Comparison of ENCODE assay signal across 23 cellular contexts in genomic region chr16:89572478-89573205, GRCh38. TPM values are rescaled to one million over a fixed set of nuclear protein-coding genes. Genes with fewer than 3 reads are reported as not detected.
A peak's percentile ranks its signal among the peaks of the same experiment; 100 is the strongest.
DNase-seq lines count a peak whose midpoint lies in the region; ATAC-seq, FAIRE-seq and TF ChIP-seq lines count a peak whose summit lies in the region.
"Had no signal": no experiment of that assay in that cellular context is flagged by ENCODE, and none has a peak within 500 bp of the region (broad histone marks: within the 10 kb centered on the region; RNA-seq: fewer than 3 reads in every experiment).

No MANE protein-coding gene starts in this region.

- no peak for TF ChIP-seq RAD21 in K562 (CRISPR knock-in tag; conservative IDR thresholded peaks at IDR 0.05 in 1 of 2, IDR thresholded peaks at IDR 0.05 in 1 of 2)

- H3K27me3 Mint-ChIP-seq in naive B cell = peaks cover 0 to 33% (median 5%) of the 10 kb centered on the region in 3 donors
- peaks cover 10% of the 10 kb centered on the region for H3K27me3 Mint-ChIP-seq in activated CD8-positive, alpha-beta T cell treated with anti-CD3 and anti-CD28 coated beads for 36 hours

- no peak for FAIRE-seq in K562 (lab: Jason Lieb, UNC)
- FAIRE-seq: D721Med, HTR-8/SVneo had no signal

- H3K4me1 ChIP-seq in BE2C (peaks cover 3% of the 10 kb centered on the region; the same call in 1 of the 2 replicates), HEK293 (ENCODE audit: control insufficient read depth, insufficient read depth, low read length) (no peaks in the 10 kb centered on the region), K562 (replicated peaks in 1 of 2; ENCODE audit: control insufficient read depth in 2 of 2, insufficient read depth in 2 of 2, low read length in 2 of 2) (peaks cover 5 to 75% of the 10 kb centered on the region in 2 experiments)

- CTCF ChIA-PET in HEK293 (lab: Yijun Ruan, JAX) (no interaction called here), K562 (lab: Yijun Ruan, JAX; ENCODE audit: low intra/inter-chr PET ratio) (no interaction called here), RWPE1 (lab: Yijun Ruan, JAX) (interaction anchor here (0.5 kb wide), 1 partner anchor 9 kb away, joined by 3 read pairs; no protein-coding TSS in a partner anchor)
- CTCF ChIA-PET in activated CD8-positive, alpha-beta T cell treated with anti-CD3 and anti-CD28 coated beads for 36 hours (lab: Charles Lee) = no interaction called here

- no TSS peak for BruUV-seq in K562 (replicated peaks; lab: Mats Ljungman, UMichigan)

- H3K27ac ChIP-seq in HEK293 (ENCODE audit: extremely low read depth, low read depth, low read length) (no peak overlapping the region), K562 (ENCODE audit: extremely low read depth, low read depth, low read length) (no peak overlapping the region), RWPE1 (no peak overlapping the region)
- H3K27ac ChIP-seq: GM23248, PC-9, sigmoid colon, SJCRH30, transverse colon had no signal

- no peak overlapping the region for H3K4me3 ChIP-seq in BE2C (ENCODE audit: low read depth, low read length)
- H3K4me3 ChIP-seq in HEK293 (ENCODE audit: low read depth, low read length) = no peak overlapping the region
- no peak overlapping the region for H3K4me3 ChIP-seq in K562
- H3K4me3 ChIP-seq: GM23248, PC-9, sigmoid colon, SJCRH30, transverse colon had no signal

- H3K36me3 Mint-ChIP-seq in naive B cell = no peaks in the 10 kb centered on the region
- H3K36me3 Mint-ChIP-seq in activated CD8-positive, alpha-beta T cell treated with anti-CD3 and anti-CD28 coated beads for 36 hours (ENCODE audit: low read depth) = peaks cover 2% of the 10 kb centered on the region

- intact Hi-C loops in K562 (cut with micrococcal nuclease) = loop anchor here (10.0 kb wide), 1 partner anchor 72 kb away; no protein-coding TSS in a partner anchor
- intact Hi-C loops in activated CD8-positive, alpha-beta T cell treated with anti-CD3 and anti-CD28 coated beads for 36 hours (cut with micrococcal nuclease) = no loop called here

- TF ChIP-seq POLR2A in K562 (conservative IDR thresholded peaks at IDR 0.05) = no peak

- H3K36me3 ChIP-seq in BE2C = no peaks in the 10 kb centered on the region
- peaks cover 0 to 3% of the 10 kb centered on the region in 2 experiments; a peak in 1 of 3 replicates for H3K36me3 ChIP-seq in HEK293 (ENCODE audit: control insufficient read depth in 2 of 2, insufficient read depth in 1 of 2, low read length in 2 of 2)
- H3K36me3 ChIP-seq in K562 (ENCODE audit: control insufficient read depth, insufficient read depth, low read length) = peaks cover 7% of the 10 kb centered on the region; the same call in 1 of the 3 replicates
- H3K36me3 ChIP-seq: sigmoid colon, SJCRH30, transverse colon had no signal

- peak overlapping the region in 1 of 2 experiments; percentile 75; a peak in 1 of 4 replicates for H3K9ac ChIP-seq in K562 (ENCODE audit: insufficient read depth in 1 of 2, low read depth in 2 of 2, low read length in 2 of 2)
- H3K9ac ChIP-seq: GM23248 had no signal

- H3K4me3 Mint-ChIP-seq in naive B cell = peak overlapping the region in 7 of 8 donors; percentile 36 to 83 (median 64)
- H3K4me3 Mint-ChIP-seq in activated CD8-positive, alpha-beta T cell treated with anti-CD3 and anti-CD28 coated beads for 36 hours = no peak overlapping the region
- H3K4me3 Mint-ChIP-seq: T-helper 2 cell treated with Interferon-gamma antibody and Interleukin-4, amounts not matched to agents 5 μg/mL and 100 μg/mL, for 36 hours had no signal

- H3K9me3 ChIP-seq in BE2C = no peaks in the 10 kb centered on the region; the same call in 1 of the 2 replicates
- no peaks in the 10 kb centered on the region for H3K9me3 ChIP-seq in HEK293 (ENCODE audit: control insufficient read depth, insufficient read depth, low read depth, low read length)
- no peaks in the 10 kb centered on the region for H3K9me3 ChIP-seq in K562 (replicated peaks; ENCODE audit: control insufficient read depth, insufficient read depth, low read depth, low read length)
- H3K9me3 ChIP-seq: sigmoid colon, SJCRH30, transverse colon had no signal

- no peak for TF ChIP-seq CTCF in BE2C (IDR thresholded peaks at IDR 0.05; ENCODE audit: low read depth, low read length)
- no peak for TF ChIP-seq CTCF in HEK293 (tag by site-specific recombination; IDR thresholded peaks at IDR 0.05)
- no peak for TF ChIP-seq CTCF in K562 (IDR thresholded peaks at IDR 0.05 in 2 of 3, conservative IDR thresholded peaks at IDR 0.05 in 1 of 3; ENCODE audit: insufficient read depth in 2 of 3, low read depth in 1 of 3, low read length in 3 of 3)
- TF ChIP-seq CTCF in activated CD8-positive, alpha-beta T cell treated with anti-CD3 and anti-CD28 coated beads for 36 hours (IDR thresholded peaks at IDR 0.05) = no peak
- TF ChIP-seq CTCF in RWPE1 (conservative IDR thresholded peaks at IDR 0.05; ENCODE audit: low read depth) = no peak

- ATAC-seq in K562 = no peak
- ATAC-seq in naive B cell (ENCODE audit: low read depth in 2 of 2) = peak in 1 of 2 donors; percentile 6
- no peak for ATAC-seq in activated CD8-positive, alpha-beta T cell treated with anti-CD3 and anti-CD28 coated beads for 36 hours
- no peak for ATAC-seq in GM19395 (IDR thresholded peaks at IDR 0.05; ENCODE audit: unreplicated experiment)
- ATAC-seq: effector memory CD8-positive, alpha-beta T cell; stimulated activated naive CD8-positive, alpha-beta T cell treated with anti-CD3 and anti-CD28 coated beads, Interleukin-15, Interleukin-2, amounts not matched to agents 100 U/mL and 50 U/mL, for 24 hours had no signal

- peaks cover 4% of the 10 kb centered on the region for H3K9me1 ChIP-seq in K562 (ENCODE audit: control insufficient read depth, insufficient read depth, low read length)

- H3K4me2 ChIP-seq in K562 (ENCODE audit: insufficient read depth, low read length) = no peak overlapping the region
- H3K4me2 ChIP-seq: PC-9 had no signal

- peaks cover 24% of the 10 kb centered on the region for H3K79me2 ChIP-seq in K562 (ENCODE audit: control insufficient read depth, insufficient read depth, low read length)

- H3K9me3 Mint-ChIP-seq in naive B cell = no peaks in the 10 kb centered on the region
- no peaks in the 10 kb centered on the region for H3K9me3 Mint-ChIP-seq in activated CD8-positive, alpha-beta T cell treated with anti-CD3 and anti-CD28 coated beads for 36 hours
- H3K9me3 Mint-ChIP-seq: effector memory CD8-positive, alpha-beta T cell; T-helper 2 cell treated with Interferon-gamma antibody and Interleukin-4, amounts not matched to agents 5 μg/mL and 100 μg/mL, for 36 hours had no signal

- peaks cover 15 to 20% (median 16%) of the 10 kb centered on the region in 3 donors for H3K4me1 Mint-ChIP-seq in naive B cell
- peaks cover 8% of the 10 kb centered on the region for H3K4me1 Mint-ChIP-seq in activated CD8-positive, alpha-beta T cell treated with anti-CD3 and anti-CD28 coated beads for 36 hours (ENCODE audit: low read depth)

- DNase-seq in BE2C (peak; percentile 10), K562 (ENCODE audit: extremely low read depth in 1 of 4, low spot score in 3 of 4) (no peak), naive B cell (no peak), cortex of kidney (lab: John Stamatoyannopoulos, UW) (no peak), RWPE1 (ENCODE audit: low spot score) (no peak)
- no peak for DNase-seq in activated CD8-positive, alpha-beta T cell treated with anti-CD3 and anti-CD28 coated beads for 36 hours
- DNase-seq: effector memory CD8-positive, alpha-beta T cell; NCI-H1417 treated with DMSO at 0.1 percent for 48 hours; NCI-H2171; sigmoid colon; SJCRH30; stimulated activated CD4-positive, alpha-beta T cell treated with anti-CD3 and anti-CD28 coated beads, Interleukin-1b, Interleukin-23, amount 100 ng/mL, for 48 hours; stimulated activated naive CD8-positive, alpha-beta T cell treated with anti-CD3 and anti-CD28 coated beads, Interleukin-15, Interleukin-2, amounts not matched to agents 100 U/mL and 50 U/mL, for 24 hours; transverse colon had no signal

- H2AFZ ChIP-seq in K562 (ENCODE audit: low read depth, low read length) = 0 out of 2 replicates have a peak overlapping the region, but pooled peaks have one; percentile 5
- H2AFZ ChIP-seq: GM23248, PC-9 had no signal

- H4K20me1 ChIP-seq in K562 (replicated peaks; ENCODE audit: control insufficient read depth, insufficient read depth, low read length) = 0 out of 2 replicates have a peak, but pooled peaks cover 2% of the 10 kb centered on the region

- H3K27me3 ChIP-seq in BE2C = peaks cover 10% of the 10 kb centered on the region
- no peaks in the 10 kb centered on the region for H3K27me3 ChIP-seq in K562 (ENCODE audit: control insufficient read depth in 2 of 2, insufficient read depth in 2 of 2, low read length in 2 of 2)
- H3K27me3 ChIP-seq: SJCRH30 had no signal

- no peak for TF ChIP-seq EP300 in K562 (IDR thresholded peaks at IDR 0.05; ENCODE audit: low read length)

- in situ Hi-C loops in K562 (cut with MboI) = no loop called here

- WGBS in K562 (ENCODE audit: insufficient coverage, low coverage, missing lambda C conversion rate) = 72% methylated on average over 18 of the region's 19 CpGs

- H3K27ac Mint-ChIP-seq in naive B cell = peak overlapping the region in 1 of 6 donors; percentile 32
- H3K27ac Mint-ChIP-seq in activated CD8-positive, alpha-beta T cell treated with anti-CD3 and anti-CD28 coated beads for 36 hours = no peak overlapping the region
- H3K27ac Mint-ChIP-seq: effector memory CD8-positive, alpha-beta T cell; T-helper 2 cell treated with Interferon-gamma antibody and Interleukin-4, amounts not matched to agents 5 μg/mL and 100 μg/mL, for 36 hours had no signal

- POLR2A ChIA-PET in HEK293 (lab: Yijun Ruan, JAX) (no interaction called here), K562 (lab: Yijun Ruan, JAX) (interaction anchor here (0.6 to 1.3 kb wide), 4 partner anchors 9 to 305 kb away, joined by 3 to 6 read pairs (median 4); no protein-coding TSS in a partner anchor), RWPE1 (lab: Yijun Ruan, JAX; ENCODE audit: low non-redundant PET) (no interaction called here)
- POLR2A ChIA-PET in activated CD8-positive, alpha-beta T cell treated with anti-CD3 and anti-CD28 coated beads for 36 hours (lab: Charles Lee) = interaction anchor here (2.8 kb wide), 1 partner anchor 8 kb away, joined by 10 read pairs; no protein-coding TSS in a partner anchor

RNA-seq across cellular contexts. Expression of gene CPNE7, which starts 2.9 kb away (rescaled TPM):
- polyA plus RNA-seq in BE2C (2012; ENCODE audit: insufficient read depth, insufficient read length, low read depth) = 14.5 TPM
- 170 and 336 TPM in 2 replicates for total RNA-seq in K562 (2011; cell fraction: chromatin; rRNA removed; ENCODE audit: low replicate concordance)
- 170 and 181 TPM in 2 replicates for total RNA-seq in K562 (2011; cell fraction: nucleolus; rRNA removed)
- total RNA-seq in K562 (2011; cell fraction: nucleoplasm; rRNA removed) = 123 and 131 TPM in 2 replicates
- total RNA-seq in K562 (2014; rRNA removed) (46.8 and 63.6 TPM in 2 replicates), K562 (2014; rRNA removed; fragmentation: Illumina TruSeq; extraction: Trizol) (16.2 and 18.8 TPM in 2 replicates), K562 (2015; rRNA removed; fragmentation: Illumina TruSeq; extraction: Trizol) (16.9 and 18.5 TPM in 2 replicates), K562 (2021) (58.8 and 73.4 TPM in 2 replicates)
- polyA plus RNA-seq in K562 (2011; rRNA removed) (32.7 and 33.6 TPM in 2 replicates), K562 (2014; fragmentation: Illumina TruSeq; extraction: Trizol) (31.5 and 39.1 TPM in 2 replicates), K562 (2014; fragmentation: Nextera tagmentation; extraction: Ambion mirVana) (1 to 10 TPM in 1 of 2 experiments, under 1 TPM in 1; 0.30 to 1.9 TPM), K562 (2014; rRNA removed) (67.3 and 78.1 TPM in 2 replicates), naive B cell (ENCODE audit: low read depth in 6 of 6) (not detected)
- 19.6 and 36.0 TPM in 2 replicates for polyA plus RNA-seq in K562 (2011; cell fraction: cytosol; rRNA removed)
- 330 and 699 TPM in 2 replicates for polyA plus RNA-seq in K562 (2011; cell fraction: nucleus; rRNA removed)
- 44.5 and 48.7 TPM in 2 replicates for polyA plus RNA-seq in K562 (2012)
- polyA minus RNA-seq in K562 (2011; rRNA and poly(A)+ RNA removed) = 9.2 TPM in 2 replicates
- 10.7 and 11.9 TPM in 2 replicates for polyA minus RNA-seq in K562 (2011; cell fraction: cytosol; rRNA and poly(A)+ RNA removed)
- 34.3 and 47.3 TPM in 2 replicates for polyA minus RNA-seq in K562 (2011; cell fraction: nucleus; rRNA and poly(A)+ RNA removed)
- total RNA-seq in activated CD8-positive, alpha-beta T cell treated with anti-CD3 and anti-CD28 coated beads for 36 hours = 1 to 10 TPM; 8.5 to 9.5 TPM
- total RNA-seq: SJCRH30 had no signal

RNA-seq across cellular contexts. Expression of gene RPL13, which starts 12.2 kb away (rescaled TPM):
- polyA plus RNA-seq in BE2C (2012; ENCODE audit: insufficient read depth, insufficient read length, low read depth) = 3,732 TPM
- 190 and 375 TPM in 2 replicates for total RNA-seq in K562 (2011; cell fraction: chromatin; rRNA removed; ENCODE audit: low replicate concordance)
- total RNA-seq in K562 (2011; cell fraction: nucleolus; rRNA removed) = 1,145 and 1,282 TPM in 2 replicates
- 741 and 1,472 TPM in 2 replicates for total RNA-seq in K562 (2011; cell fraction: nucleoplasm; rRNA removed)
- 6,042 and 8,261 TPM in 2 replicates for total RNA-seq in K562 (2014; rRNA removed)
- 916 and 1,208 TPM in 2 replicates for total RNA-seq in K562 (2014; rRNA removed; fragmentation: Illumina TruSeq; extraction: Trizol)
- total RNA-seq in K562 (2015; rRNA removed; fragmentation: Illumina TruSeq; extraction: Trizol) = 2,074 and 2,169 TPM in 2 replicates
- 2,859 and 3,283 TPM in 2 replicates for total RNA-seq in K562 (2021)
- polyA plus RNA-seq in K562 (2011; rRNA removed) = 1,633 and 2,887 TPM in 2 replicates
- polyA plus RNA-seq in K562 (2011; cell fraction: cytosol; rRNA removed) = 3,426 and 8,334 TPM in 2 replicates
- polyA plus RNA-seq in K562 (2011; cell fraction: nucleus; rRNA removed) = 2,104 and 2,686 TPM in 2 replicates
- 2,765 and 5,488 TPM in 2 replicates for polyA plus RNA-seq in K562 (2012)
- 1,258 and 1,518 TPM in 2 replicates for polyA plus RNA-seq in K562 (2014; fragmentation: Illumina TruSeq; extraction: Trizol)
- polyA plus RNA-seq in K562 (2014; fragmentation: Nextera tagmentation; extraction: Ambion mirVana) = 100 to 1,000 TPM; 227 to 348 TPM
- polyA plus RNA-seq in K562 (2014; rRNA removed) = 4,293 and 4,381 TPM in 2 replicates
- polyA minus RNA-seq in K562 (2011; rRNA and poly(A)+ RNA removed) = 413 and 474 TPM in 2 replicates
- polyA minus RNA-seq in K562 (2011; cell fraction: cytosol; rRNA and poly(A)+ RNA removed) = 1,370 and 2,343 TPM in 2 replicates
- polyA minus RNA-seq in K562 (2011; cell fraction: nucleus; rRNA and poly(A)+ RNA removed) = 505 and 641 TPM in 2 replicates
- 1,000 to 10,000 TPM; 3,620 to 5,980 (median 5,028) TPM for polyA plus RNA-seq in naive B cell (ENCODE audit: low read depth in 6 of 6)
- 1,000 to 10,000 TPM; 3,056 to 3,151 TPM for total RNA-seq in activated CD8-positive, alpha-beta T cell treated with anti-CD3 and anti-CD28 coated beads for 36 hours

RNA-seq across cellular contexts. Expression of gene DPEP1, which starts 40.8 kb away (rescaled TPM):
- polyA plus RNA-seq in BE2C (2012; ENCODE audit: insufficient read depth, insufficient read length, low read depth) = 0.91 TPM
- 0.23 TPM in 1 of 2 replicates, not detected in the other for total RNA-seq in K562 (2011; cell fraction: chromatin; rRNA removed; ENCODE audit: low replicate concordance)
- 0.67 and 1.3 TPM in 2 replicates for total RNA-seq in K562 (2011; cell fraction: nucleolus; rRNA removed)
- 0.46 TPM in 1 of 2 replicates, not detected in the other for total RNA-seq in K562 (2011; cell fraction: nucleoplasm; rRNA removed)
- total RNA-seq in K562 (2014; rRNA removed) (0.14 TPM in 1 of 2 replicates, not detected in the other), K562 (2014; rRNA removed; fragmentation: Illumina TruSeq; extraction: Trizol) (not detected in 2 replicates), K562 (2015; rRNA removed; fragmentation: Illumina TruSeq; extraction: Trizol) (not detected in 2 replicates), K562 (2021) (0.20 and 0.22 TPM in 2 replicates)
- polyA plus RNA-seq in K562 (2011; rRNA removed) (0.31 and 0.34 TPM in 2 replicates), K562 (2014; fragmentation: Illumina TruSeq; extraction: Trizol) (0.08 TPM in 1 of 2 replicates, not detected in the other), K562 (2014; fragmentation: Nextera tagmentation; extraction: Ambion mirVana) (not detected), K562 (2014; rRNA removed) (0.18 TPM in 1 of 2 replicates, not detected in the other), naive B cell (ENCODE audit: low read depth in 6 of 6) (not detected)
- 0.22 and 1.2 TPM in 2 replicates for polyA plus RNA-seq in K562 (2011; cell fraction: cytosol; rRNA removed)
- 1.1 TPM in 2 replicates for polyA plus RNA-seq in K562 (2011; cell fraction: nucleus; rRNA removed)
- polyA plus RNA-seq in K562 (2012) = 0.17 and 0.21 TPM in 2 replicates
- polyA minus RNA-seq in K562 (2011; rRNA and poly(A)+ RNA removed) = not detected in 2 replicates
- polyA minus RNA-seq in K562 (2011; cell fraction: cytosol; rRNA and poly(A)+ RNA removed) = not detected in 2 replicates
- not detected in 2 replicates for polyA minus RNA-seq in K562 (2011; cell fraction: nucleus; rRNA and poly(A)+ RNA removed)
- total RNA-seq in activated CD8-positive, alpha-beta T cell treated with anti-CD3 and anti-CD28 coated beads for 36 hours = not detected
- total RNA-seq: chondrocyte, GM23248, osteocyte, PC-9, sigmoid colon had no signal
- polyA plus RNA-seq: GM23248 had no signal

Comparison
In these comparisons a context has a peak if more than half of its experiments do, and no peak if none do; other contexts are left out.
1. POLR2A ChIA-PET loops: an anchor here in K562 (0.6 to 1.3 kb wide) and activated CD8-positive, alpha-beta T cell treated with anti-CD3 and anti-CD28 coated beads for 36 hours (2.8 kb wide); none called in HEK293 and RWPE1.